ENCODE assay signal across 9 cellular contexts in genomic region chr1:116910379-116911165, GRCh38. TPM values are rescaled to one million over a fixed set of nuclear protein-coding genes. Genes with fewer than 3 reads are reported as not detected.
DNase-seq lines count a peak whose midpoint lies in the region; ATAC-seq and TF ChIP-seq lines count a peak whose summit lies in the region.
"Had no signal": no experiment of that assay in that cellular context is flagged by ENCODE, and none has a peak within 500 bp of the region (broad histone marks: within the 10 kb centered on the region; RNA-seq: fewer than 3 reads in every experiment).

No MANE protein-coding gene starts in this region.

- peak overlapping the region; percentile 73 for H3K4me3 ChIP-seq in LNCaP clone FGC (ENCODE audit: low read depth, low read length)
- H3K4me3 ChIP-seq in esophagus squamous epithelium, result peak overlapping the region; percentile 83 to 84 (median 83)
- peak overlapping the region; percentile 73 for H3K4me3 ChIP-seq in neuron (ENCODE audit: low read length)
- H3K4me3 ChIP-seq in urinary bladder (ENCODE audit: low read depth, low read length), result peak overlapping the region; percentile 87

- peak overlapping the region; percentile 95 for H2AFZ ChIP-seq in neuron (ENCODE audit: low read depth, low read length)

- CTCF ChIA-PET in CD4-positive, alpha-beta T cell (lab: Charles Lee), result no interaction called here

- H3K4me1 Mint-ChIP-seq in CD4-positive, alpha-beta T cell (ENCODE audit: low read depth), result peaks cover 6% of the 10 kb centered on the region

- H3K27me3 ChIP-seq in CD4-positive, alpha-beta T cell (ENCODE audit: control insufficient read depth, insufficient read depth, low read length), result no peaks in the 10 kb centered on the region
- H3K27me3 ChIP-seq in esophagus squamous epithelium (no peaks in the 10 kb centered on the region), neuron (ENCODE audit: insufficient read depth, low read length) (peaks cover 3% of the 10 kb centered on the region)

- 3 to 16% methylated on average over 9 to 14 of the region's 63 CpGs for WGBS in esophagus squamous epithelium, 2 donors
- 2% methylated on average over 63 of the region's 63 CpGs for WGBS in urinary bladder

- no peaks in the 10 kb centered on the region for H3K36me3 ChIP-seq in esophagus squamous epithelium
- H3K36me3 ChIP-seq in neuron (ENCODE audit: insufficient read depth, low read length), result no peaks in the 10 kb centered on the region
- no peaks in the 10 kb centered on the region for H3K36me3 ChIP-seq in urinary bladder (ENCODE audit: insufficient read depth)
- H3K36me3 ChIP-seq: neutrophil had no signal

- H3K9me3 ChIP-seq in CD4-positive, alpha-beta T cell (ENCODE audit: control insufficient read depth, low read length), result no peaks in the 10 kb centered on the region
- H3K9me3 ChIP-seq in esophagus squamous epithelium, result no peaks in the 10 kb centered on the region
- H3K9me3 ChIP-seq in neuron (ENCODE audit: low read length), result peaks cover 3% of the 10 kb centered on the region
- H3K9me3 ChIP-seq: neutrophil had no signal

- H3K4me1 ChIP-seq in esophagus squamous epithelium (peaks cover 18 to 75% (median 42%) of the 10 kb centered on the region in 3 donors), neuron (ENCODE audit: insufficient read depth, low read length) (peaks cover 21% of the 10 kb centered on the region), urinary bladder (ENCODE audit: insufficient read depth) (no peaks in the 10 kb centered on the region)

- no peaks in the 10 kb centered on the region for H3K27me3 Mint-ChIP-seq in CD4-positive, alpha-beta T cell

- H3K9me3 Mint-ChIP-seq in CD4-positive, alpha-beta T cell, result no peaks in the 10 kb centered on the region

- peak; percentile 6 to 49 (median 36) for DNase-seq in CD4-positive, alpha-beta T cell
- DNase-seq in LNCaP clone FGC (ENCODE audit: low read depth) (no peak), esophagus squamous epithelium (lab: John Stamatoyannopoulos, UW) (no peak)
- peak; percentile 40 for DNase-seq in activated CD8-positive, alpha-beta memory T cell treated with anti-CD3 and anti-CD28 coated beads, Interleukin-2, amount 50 U/mL, for 4 hours

- no peak for TF ChIP-seq CTCF in CD4-positive, alpha-beta T cell (IDR thresholded peaks at IDR 0.05)
- TF ChIP-seq CTCF in LNCaP clone FGC (IDR thresholded peaks at IDR 0.05; ENCODE audit: control insufficient read depth, extremely low read depth, insufficient read depth), result no peak
- TF ChIP-seq CTCF in esophagus squamous epithelium (IDR thresholded peaks at IDR 0.05), result no peak

- no peak overlapping the region for H3K27ac ChIP-seq in CD4-positive, alpha-beta T cell (ENCODE audit: low read depth, low read length)
- H3K27ac ChIP-seq in esophagus squamous epithelium (peak overlapping the region; percentile 93 to 95 (median 93)), urinary bladder (ENCODE audit: low read depth) (peak overlapping the region; percentile 72)
- H3K27ac ChIP-seq: neutrophil had no signal

- POLR2A ChIA-PET in CD4-positive, alpha-beta T cell (lab: Charles Lee), result no interaction called here

- H3K36me3 Mint-ChIP-seq in CD4-positive, alpha-beta T cell (ENCODE audit: low read depth), result no peaks in the 10 kb centered on the region

- TF ChIP-seq POLR2A in esophagus squamous epithelium (IDR thresholded peaks at IDR 0.05), result no peak

- H3K27ac Mint-ChIP-seq in CD4-positive, alpha-beta T cell, result no peak overlapping the region

- H3K4me3 Mint-ChIP-seq in CD4-positive, alpha-beta T cell, result no peak overlapping the region

- ATAC-seq in CD4-positive, alpha-beta T cell (ENCODE audit: poor library complexity), result peak; percentile 64
- ATAC-seq in GM19455 (IDR thresholded peaks at IDR 0.05; ENCODE audit: unreplicated experiment), result no peak
- ATAC-seq in HG02840 (IDR thresholded peaks at IDR 0.05; ENCODE audit: low FRiP score, unreplicated experiment), result no peak

- intact Hi-C loops in CD4-positive, alpha-beta T cell (cut with DNase I, micrococcal nuclease), result no loop called here
- intact Hi-C loops in esophagus squamous epithelium (cut with DNase I), result no loop called here

RNA-seq across cellular contexts. Expression of gene PTGFRN, which starts 0.9 kb away (rescaled TPM):
- under 1 TPM; 0.38 to 0.45 TPM for total RNA-seq in CD4-positive, alpha-beta T cell
- 10 to 100 TPM; 40.6 to 68.7 (median 56.0) TPM for total RNA-seq in esophagus squamous epithelium
- 85.9 TPM for total RNA-seq in urinary bladder
- 41.5 TPM for polyA plus RNA-seq in urinary bladder

Comparison
In these comparisons a context has a peak if more than half of its experiments do, and no peak if none do; other contexts are left out.
1. DNase-seq: peak in CD4-positive, alpha-beta T cell (10 of 10) and activated CD8-positive, alpha-beta memory T cell treated with anti-CD3 and anti-CD28 coated beads, Interleukin-2, amount 50 U/mL, for 4 hours (single experiment); none in LNCaP clone FGC (single experiment) and esophagus squamous epithelium (single experiment).
2. RNA of gene PTGFRN, which starts 0.9 kb away (total RNA-seq): 85.9 TPM in urinary bladder (single experiment) and 40.6 to 68.7 TPM in esophagus squamous epithelium; 0.38 to 0.45 TPM in CD4-positive, alpha-beta T cell; every median in the first group is over 10 times any median in the second.
3. Peak in every context shown above with its lines, with median percentiles within 50 percentile points of each other: H3K4me3 ChIP-seq.